ENCODE assay signal across 1 cellular context in genomic region chr2:20933692-20934091, GRCh38.
TF ChIP-seq lines count a peak whose summit lies in the region.

No MANE protein-coding gene starts in this region.

TF ChIP-seq in SK-N-SH treated with all-trans-retinoic acid at 6 μM for 48 hours, 23 proteins besides CTCF, POLR2A, EP300 and RAD21 (continued from another document):
- no peak for TF ChIP-seq PATZ1 (CRISPR knock-in tag; IDR thresholded peaks at IDR 0.05; ENCODE audit: borderline replicate concordance)
